ENCODE assay signal across 8 cellular contexts in genomic region chr22:35552186-35552842, GRCh38. TPM values are rescaled to one million over a fixed set of nuclear protein-coding genes. Genes with fewer than 3 reads are reported as not detected.
A peak's percentile ranks its signal among the peaks of the same experiment; 100 is the strongest.
DNase-seq lines count a peak whose midpoint lies in the region; ATAC-seq lines count a peak whose summit lies in the region.

No MANE protein-coding gene starts in this region.

- no peak for ATAC-seq in Right ventricle myocardium superior (ENCODE audit: poor library complexity)

- in situ Hi-C loops in Caki2 (cut with HindIII; ENCODE audit: low pct_unique_long_range_greater_than_20kb, low sequenced_read_pairs): no loop called here

- intact Hi-C loops in Right ventricle myocardium superior (cut with DNase I): no loop called here

- DNase-seq in Caki2 (ENCODE audit: low read depth) (peak; percentile 67), NAMALWA (ENCODE audit: low spot score) (peak; percentile 77), iPS-NIHi11 (ENCODE audit: low spot score) (peak; percentile 99), Right ventricle myocardium superior (no peak), ureter (ENCODE audit: low spot score) (no peak), dedifferentiated amniotic fluid mesenchymal stem cell (ENCODE audit: extremely low spot score) (no peak)
- DNase-seq in activated CD8-positive, alpha-beta memory T cell treated with anti-CD3 and anti-CD28 coated beads, Interleukin-2, amount 50 U/mL, for 1 hour (ENCODE audit: extremely low read depth): peak; percentile 53
- DNase-seq in stimulated activated CD8-positive, alpha-beta memory T cell treated with anti-CD3 and anti-CD28 coated beads, Interleukin-7, amount 100 ng/mL, for 1 hour (ENCODE audit: low read depth in 2 of 2): peak; percentile 49 to 63

RNA-seq across cellular contexts. Expression of gene RASD2, which starts 11.7 kb away (rescaled TPM):
- total RNA-seq in Caki2 (2014; rRNA removed; shearing (Covaris generic); ENCODE audit: low replicate concordance): 0.09 and 0.10 TPM in 2 replicates
- 9.4 TPM for total RNA-seq in Right ventricle myocardium superior
- total RNA-seq in ureter: 8.7 TPM

Comparison
In these comparisons a context has a peak if more than half of its experiments do, and no peak if none do; other contexts are left out.
1. DNase-seq: peak in Caki2 (single experiment), NAMALWA (single experiment), activated CD8-positive, alpha-beta memory T cell treated with anti-CD3 and anti-CD28 coated beads, Interleukin-2, amount 50 U/mL, for 1 hour (single experiment), iPS-NIHi11 (single experiment) and stimulated activated CD8-positive, alpha-beta memory T cell treated with anti-CD3 and anti-CD28 coated beads, Interleukin-7, amount 100 ng/mL, for 1 hour (2 of 2); none in Right ventricle myocardium superior (single experiment), ureter (single experiment) and dedifferentiated amniotic fluid mesenchymal stem cell (single experiment).